In the genomic region with DNA sequence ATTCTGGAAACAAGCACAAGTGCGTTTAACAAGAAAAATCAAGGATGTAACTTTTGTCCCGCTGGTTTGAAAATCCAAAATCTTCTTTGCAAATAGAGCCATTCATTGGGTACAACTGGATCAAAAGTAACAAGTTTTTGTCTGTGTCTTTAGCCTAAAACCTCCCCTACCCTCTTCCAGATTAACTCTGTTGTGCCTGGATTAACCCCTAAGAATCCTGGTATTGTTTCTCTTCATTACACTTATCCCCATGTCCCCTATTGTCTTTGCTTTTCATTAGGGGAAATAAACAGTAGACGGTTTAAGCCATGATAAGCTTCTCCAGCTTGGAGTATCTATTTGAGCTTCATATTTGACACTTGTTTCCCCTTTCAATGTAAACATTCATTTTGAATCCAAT, we compare ENCODE assay signal across 23 cellular contexts.
A peak's percentile ranks its signal among the peaks of the same experiment; 100 is the strongest.
DNase-seq lines count a peak whose midpoint lies in the region; ATAC-seq, FAIRE-seq and TF ChIP-seq lines count a peak whose summit lies in the region.
"Had no signal": no experiment of that assay in that cellular context is flagged by ENCODE, and none has a peak within 500 bp of the region (broad histone marks: within the 10 kb centered on the region; RNA-seq: fewer than 3 reads in every experiment).

No MANE protein-coding gene starts in this region.

- H3K27me3 ChIP-seq in H1 (replicated peaks in 1 of 4; ENCODE audit: control insufficient read depth in 3 of 4, extremely low read depth in 1 of 4, insufficient read depth in 3 of 4, low read length in 3 of 4) (no peaks in the 10 kb centered on the region), brain microvascular endothelial cell (replicated peaks) (no peaks in the 10 kb centered on the region)
- H3K27me3 ChIP-seq: BLaER1 had no signal

- no peaks in the 10 kb centered on the region for H3K79me1 ChIP-seq in H1 (ENCODE audit: low read depth, low read length)

- no peak for TF ChIP-seq RAD21 in H1 (IDR thresholded peaks at IDR 0.05 in 1 of 2, conservative IDR thresholded peaks at IDR 0.05 in 1 of 2; ENCODE audit: low read depth in 2 of 2, low read length in 2 of 2)

- TF ChIP-seq POLR2A in H54 (IDR thresholded peaks at IDR 0.05; ENCODE audit: low read depth, low read length) (no peak), H1 (IDR thresholded peaks at IDR 0.05; ENCODE audit: control extremely low read depth in 1 of 2, low read depth in 2 of 2, low read length in 2 of 2) (no peak)

- no peak overlapping the region for H2BK15ac ChIP-seq in H1 (ENCODE audit: low read length)

- ATAC-seq in activated CD8-positive, alpha-beta T cell treated with anti-CD3 and anti-CD28 coated beads, Interleukin-2, amount 10 ng/mL, durations not matched to agents 7 days and 5 days, result no peak
- ATAC-seq: CD8-positive, alpha-beta T cell had no signal

- peaks cover 73% of the 10 kb centered on the region for H3K4me1 Mint-ChIP-seq in nephron progenitor cell
- no peaks in the 10 kb centered on the region for H3K4me1 Mint-ChIP-seq in activated CD8-positive, alpha-beta T cell treated with anti-CD3 and anti-CD28 coated beads, Interleukin-2, amount 10 ng/mL, durations not matched to agents 7 days and 5 days (ENCODE audit: low read depth)
- H3K4me1 Mint-ChIP-seq: B cell; CD4-positive, CD25-positive, alpha-beta regulatory T cell had no signal

- DNase-seq in H54 (ENCODE audit: insufficient read length, low spot score) (no peak), NCI-H82 (lab: John Stamatoyannopoulos, UW) (peak; percentile 39), H1 (ENCODE audit: low read depth in 1 of 2, low spot score in 2 of 2) (no peak), nephron progenitor cell (no peak), NCI-H1105 (lab: John Stamatoyannopoulos, UW) (no peak), brain microvascular endothelial cell (no peak), ecto neural progenitor cell (ENCODE audit: low spot score) (no peak)
- DNase-seq in activated CD8-positive, alpha-beta T cell treated with anti-CD3 and anti-CD28 coated beads, Interleukin-2, amount 10 ng/mL, durations not matched to agents 7 days and 5 days, result no peak
- DNase-seq: Caco-2; CD4-positive, CD25-positive, alpha-beta regulatory T cell; CD8-positive, alpha-beta T cell; DMS153; DND-41; GM23248; HCEC 1CT had no signal

- H3K79me2 ChIP-seq in H1 (ENCODE audit: control insufficient read depth in 1 of 2, insufficient read depth in 2 of 2, low read length in 2 of 2), result no peaks in the 10 kb centered on the region

- H4K91ac ChIP-seq in H1 (replicated peaks; ENCODE audit: insufficient read length, low read length), result no peak overlapping the region

- H3K23me2 ChIP-seq in H1 (ENCODE audit: low read depth, low read length), result no peaks in the 10 kb centered on the region

- H3K9ac ChIP-seq in H1 (replicated peaks in 1 of 4; ENCODE audit: extremely low read depth in 1 of 4, low read depth in 3 of 4, low read length in 3 of 4), result no peak overlapping the region
- H3K9ac ChIP-seq: BLaER1, GM23248 had no signal

- H3K9me3 ChIP-seq in H1 (ENCODE audit: insufficient read depth in 2 of 2, low read depth in 1 of 2, low read length in 1 of 2), result no peaks in the 10 kb centered on the region
- H3K9me3 ChIP-seq: BLaER1, Caco-2 had no signal

- no peak overlapping the region for H3K4me2 ChIP-seq in H1 (ENCODE audit: insufficient read depth in 1 of 2, low read depth in 2 of 2, low read length in 2 of 2)
- H3K4me2 ChIP-seq: BLaER1 had no signal

- no peak for TF ChIP-seq EP300 in H1 (IDR thresholded peaks at IDR 0.05; ENCODE audit: borderline replicate concordance in 1 of 2, low read depth in 2 of 2, low read length in 2 of 2)

- H2BK5ac ChIP-seq in H1 (ENCODE audit: low read depth, low read length), result no peak overlapping the region

- POLR2A ChIA-PET in H1 (lab: Charles Lee; ENCODE audit: partially characterized antibody), result interaction anchor here (1.9 kb wide), 1 partner anchor 13 kb away, joined by 5 read pairs; no protein-coding TSS in a partner anchor
- POLR2A ChIA-PET in activated CD8-positive, alpha-beta T cell treated with anti-CD3 and anti-CD28 coated beads, Interleukin-2, amount 10 ng/mL, durations not matched to agents 7 days and 5 days (lab: Charles Lee), result no interaction called here

- no peak overlapping the region for H2AK5ac ChIP-seq in H1 (ENCODE audit: low read depth, low read length)

- H2BK12ac ChIP-seq in H1 (ENCODE audit: low read depth, low read length), result no peak overlapping the region

- 70% methylated on average over 3 of the region's 3 CpGs; no CpG with 5 or more reads in 1 of the 2 experiments for WGBS in H1 (ENCODE audit: extremely low coverage in 1 of 2, insufficient coverage in 1 of 2, insufficient read length in 1 of 2, insufficient replicate concordance in 2 of 2, low coverage in 1 of 2, low lambda C conversion rate in 2 of 2, missing lambda C conversion rate in 1 of 2), 2 experiments

- peak overlapping the region; percentile 92 for H3K27ac Mint-ChIP-seq in nephron progenitor cell
- H3K27ac Mint-ChIP-seq in activated CD8-positive, alpha-beta T cell treated with anti-CD3 and anti-CD28 coated beads, Interleukin-2, amount 10 ng/mL, durations not matched to agents 7 days and 5 days, result no peak overlapping the region
- H3K27ac Mint-ChIP-seq: B cell; CD4-positive, CD25-positive, alpha-beta regulatory T cell; CD8-positive, alpha-beta T cell had no signal

- no peak overlapping the region for H3K4me3 ChIP-seq in H1 (ENCODE audit: extremely low read depth in 1 of 4, insufficient read depth in 2 of 4, low read depth in 3 of 4, low read length in 4 of 4)
- no peak overlapping the region for H3K4me3 ChIP-seq in brain microvascular endothelial cell (ENCODE audit: low read depth, low read length)
- H3K4me3 ChIP-seq: BLaER1, GM23248 had no signal

- H4K20me1 ChIP-seq in H1 (replicated peaks in 1 of 2; ENCODE audit: control insufficient read depth in 1 of 2, insufficient read depth in 2 of 2, low read length in 2 of 2), result no peaks in the 10 kb centered on the region
- H4K20me1 ChIP-seq: BLaER1 had no signal

- no peak overlapping the region for H3K4me3 Mint-ChIP-seq in nephron progenitor cell
- no peak overlapping the region for H3K4me3 Mint-ChIP-seq in activated CD8-positive, alpha-beta T cell treated with anti-CD3 and anti-CD28 coated beads, Interleukin-2, amount 10 ng/mL, durations not matched to agents 7 days and 5 days
- H3K4me3 Mint-ChIP-seq: B cell; CD4-positive, CD25-positive, alpha-beta regulatory T cell; CD8-positive, alpha-beta T cell had no signal

- CTCF ChIA-PET in H1 (lab: Charles Lee; ENCODE audit: partially characterized antibody), result no interaction called here
- CTCF ChIA-PET in activated CD8-positive, alpha-beta T cell treated with anti-CD3 and anti-CD28 coated beads, Interleukin-2, amount 10 ng/mL, durations not matched to agents 7 days and 5 days (lab: Charles Lee), result no interaction called here

- no peak overlapping the region for H2BK120ac ChIP-seq in H1 (replicated peaks; ENCODE audit: low read depth, low read length)

- H3K9me3 Mint-ChIP-seq in nephron progenitor cell, result no peaks in the 10 kb centered on the region
- no peaks in the 10 kb centered on the region for H3K9me3 Mint-ChIP-seq in activated CD8-positive, alpha-beta T cell treated with anti-CD3 and anti-CD28 coated beads, Interleukin-2, amount 10 ng/mL, durations not matched to agents 7 days and 5 days (ENCODE audit: insufficient read depth)
- H3K9me3 Mint-ChIP-seq: CD8-positive, alpha-beta T cell had no signal

- H3K56ac ChIP-seq in H1 (replicated peaks; ENCODE audit: insufficient read length, low read depth, low read length), result no peak overlapping the region

- no peak overlapping the region for H3K14ac ChIP-seq in H1 (ENCODE audit: insufficient read length)

- in situ Hi-C loops in brain microvascular endothelial cell (cut with HindIII; ENCODE audit: low pct_ligation_motif_present, low sequenced_read_pairs), result no loop called here

- H4K5ac ChIP-seq in H1 (ENCODE audit: insufficient read length, low read depth, low read length), result peak overlapping the region; percentile 13

- no peaks in the 10 kb centered on the region for H3K36me3 ChIP-seq in H1 (ENCODE audit: control insufficient read depth in 2 of 4, insufficient read depth in 4 of 4, low read length in 3 of 4)
- H3K36me3 ChIP-seq in brain microvascular endothelial cell (replicated peaks), result no peaks in the 10 kb centered on the region
- H3K36me3 ChIP-seq: BLaER1 had no signal

- H3K27ac ChIP-seq in H1 (ENCODE audit: low read depth, low read length) (no peak overlapping the region), brain microvascular endothelial cell (no peak overlapping the region)
- H3K27ac ChIP-seq: 22Rv1, BLaER1, C4-2B, GM23248 had no signal

- FAIRE-seq in H54 (lab: Jason Lieb, UNC) (peak; percentile 11), H1 (lab: Jason Lieb, UNC) (peak; percentile 28)
- FAIRE-seq: A204.1, G401.6, GM12892, GM19239 had no signal

- no peak overlapping the region for H3K23ac ChIP-seq in H1 (ENCODE audit: insufficient read length)

- no peak overlapping the region for H3K18ac ChIP-seq in H1 (ENCODE audit: extremely low read depth, low read length)

- TF ChIP-seq CTCF in H1 (IDR thresholded peaks at IDR 0.05; ENCODE audit: control extremely low read depth in 1 of 3, insufficient read depth in 1 of 3, low read depth in 1 of 3, low read length in 3 of 3) (no peak), nephron progenitor cell (IDR thresholded peaks at IDR 0.05) (no peak), brain microvascular endothelial cell (IDR thresholded peaks at IDR 0.05; ENCODE audit: low read depth, low read length, missing control alignments) (no peak)

- H2AFZ ChIP-seq in H1 (ENCODE audit: low read length), result no peak overlapping the region
- H2AFZ ChIP-seq: GM23248 had no signal

- H2BK20ac ChIP-seq in H1 (ENCODE audit: low read length), result no peak overlapping the region

- H3K4me1 ChIP-seq in H1 (replicated peaks in 1 of 4; ENCODE audit: control insufficient read depth in 3 of 4, insufficient read depth in 4 of 4, low read length in 3 of 4), result peaks cover 0 to 8% (median 7%) of the 10 kb centered on the region in 4 experiments; a peak in 5 of 7 replicates
- H3K4me1 ChIP-seq: Caco-2 had no signal

- no peak overlapping the region for H3K4ac ChIP-seq in H1 (replicated peaks; ENCODE audit: insufficient read length, low read depth, low read length)

- H3K27me3 Mint-ChIP-seq in nephron progenitor cell (ENCODE audit: low read depth, poor library complexity), result no peaks in the 10 kb centered on the region
- H3K27me3 Mint-ChIP-seq in activated CD8-positive, alpha-beta T cell treated with anti-CD3 and anti-CD28 coated beads, Interleukin-2, amount 10 ng/mL, durations not matched to agents 7 days and 5 days (ENCODE audit: low read depth), result no peaks in the 10 kb centered on the region
- H3K27me3 Mint-ChIP-seq: B cell; CD4-positive, CD25-positive, alpha-beta regulatory T cell had no signal

- no peaks in the 10 kb centered on the region for H3K36me3 Mint-ChIP-seq in nephron progenitor cell (ENCODE audit: low read depth)
- H3K36me3 Mint-ChIP-seq in activated CD8-positive, alpha-beta T cell treated with anti-CD3 and anti-CD28 coated beads, Interleukin-2, amount 10 ng/mL, durations not matched to agents 7 days and 5 days (ENCODE audit: low read depth), result no peaks in the 10 kb centered on the region
- H3K36me3 Mint-ChIP-seq: CD4-positive, CD25-positive, alpha-beta regulatory T cell; CD8-positive, alpha-beta T cell had no signal

- no peak overlapping the region for H4K8ac ChIP-seq in H1 (ENCODE audit: extremely low read depth, insufficient read depth, low read length)
